1 cellular context compared by ENCODE assay signal in genomic region chr22:24156915-24157782, GRCh38.
TF ChIP-seq lines count a peak whose summit lies in the region.

No MANE protein-coding gene starts in this region.

TF ChIP-seq in HepG2, 621 proteins besides CTCF, POLR2A, EP300 and RAD21 (continued from another document and continues in another):
- TF ChIP-seq MAZ (IDR thresholded peaks at IDR 0.05; ENCODE audit: borderline replicate concordance, low read depth, low read length) (peak; percentile 96), MAZ (CRISPR knock-in tag; IDR thresholded peaks at IDR 0.05; ENCODE audit: low read depth) (peak; percentile 75), DR1 (CRISPR knock-in tag; IDR thresholded peaks at IDR 0.05) (no peak), ZNF7 (CRISPR knock-in tag; IDR thresholded peaks at IDR 0.05) (no peak), NFATC3 (CRISPR knock-in tag; IDR thresholded peaks at IDR 0.05) (no peak), NR2F6 (IDR thresholded peaks at IDR 0.05) (no peak; the same call in 1 of the 2 replicates), NR2F6 (CRISPR knock-in tag; IDR thresholded peaks at IDR 0.05) (peak; percentile 22; the same call in 1 of the 2 replicates), MAX (IDR thresholded peaks at IDR 0.05) (0 out of 2 replicates have a peak, but pooled peaks have one; percentile 40), CHD2 (IDR thresholded peaks at IDR 0.05; ENCODE audit: low read depth, low read length) (peak; percentile 44; the same call in 1 of the 2 replicates), REPIN1 (CRISPR knock-in tag; IDR thresholded peaks at IDR 0.05; ENCODE audit: borderline replicate concordance, low read depth) (no peak), ZNF781 (CRISPR knock-in tag; IDR thresholded peaks at IDR 0.05; ENCODE audit: borderline replicate concordance, not compliant biosample characterization) (peak; percentile 42), GATAD1 (CRISPR knock-in tag; IDR thresholded peaks at IDR 0.05) (0 out of 2 replicates have a peak, but pooled peaks have one; percentile 28), FOXP4 (CRISPR knock-in tag; IDR thresholded peaks at IDR 0.05) (peak; percentile 45; the same call in 1 of the 2 replicates), UBTF (CRISPR knock-in tag; IDR thresholded peaks at IDR 0.05) (0 out of 2 replicates have a peak, but pooled peaks have one; percentile 35), THAP9 (CRISPR knock-in tag; IDR thresholded peaks at IDR 0.05; ENCODE audit: borderline replicate concordance) (peak; percentile 29; the same call in 1 of the 2 replicates), CCAR2 (optimal IDR thresholded peaks at IDR 0.05; ENCODE audit: low read depth, low read length) (peak; percentile 78), RXRA (CRISPR knock-in tag; IDR thresholded peaks at IDR 0.05) (peak; percentile 66; the same call in 1 of the 2 replicates), ZNF260 (CRISPR knock-in tag; IDR thresholded peaks at IDR 0.05; ENCODE audit: borderline replicate concordance, low read depth) (no peak), IRF2 (CRISPR knock-in tag; IDR thresholded peaks at IDR 0.05) (peak; percentile 36; the same call in 1 of the 2 replicates), MTF2 (CRISPR knock-in tag; IDR thresholded peaks at IDR 0.05; ENCODE audit: borderline replicate concordance) (peak; percentile 41; the same call in 1 of the 2 replicates), MYNN (CRISPR knock-in tag; IDR thresholded peaks at IDR 0.05; ENCODE audit: low read depth) (no peak), SP2 (CRISPR knock-in tag; IDR thresholded peaks at IDR 0.05) (no peak), NFIC (IDR thresholded peaks at IDR 0.05; ENCODE audit: low read length) (no peak), TFAP4 (IDR thresholded peaks at IDR 0.05; ENCODE audit: borderline replicate concordance, low read depth) (peak; percentile 52; the same call in 1 of the 2 replicates), ZSCAN22 (CRISPR knock-in tag; IDR thresholded peaks at IDR 0.05) (no peak), ARID4A (CRISPR knock-in tag; IDR thresholded peaks at IDR 0.05; ENCODE audit: borderline replicate concordance) (peak; percentile 77)
- TF ChIP-seq, protein P1, sequence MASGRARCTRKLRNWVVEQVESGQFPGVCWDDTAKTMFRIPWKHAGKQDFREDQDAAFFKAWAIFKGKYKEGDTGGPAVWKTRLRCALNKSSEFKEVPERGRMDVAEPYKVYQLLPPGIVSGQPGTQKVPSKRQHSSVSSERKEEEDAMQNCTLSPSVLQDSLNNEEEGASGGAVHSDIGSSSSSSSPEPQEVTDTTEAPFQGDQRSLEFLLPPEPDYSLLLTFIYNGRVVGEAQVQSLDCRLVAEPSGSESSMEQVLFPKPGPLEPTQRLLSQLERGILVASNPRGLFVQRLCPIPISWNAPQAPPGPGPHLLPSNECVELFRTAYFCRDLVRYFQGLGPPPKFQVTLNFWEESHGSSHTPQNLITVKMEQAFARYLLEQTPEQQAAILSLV (CRISPR knock-in tag; IDR thresholded peaks at IDR 0.05; ENCODE audit: borderline replicate concordance), result 0 out of 2 replicates have a peak, but pooled peaks have one; percentile 25
- TF ChIP-seq, protein P2, sequence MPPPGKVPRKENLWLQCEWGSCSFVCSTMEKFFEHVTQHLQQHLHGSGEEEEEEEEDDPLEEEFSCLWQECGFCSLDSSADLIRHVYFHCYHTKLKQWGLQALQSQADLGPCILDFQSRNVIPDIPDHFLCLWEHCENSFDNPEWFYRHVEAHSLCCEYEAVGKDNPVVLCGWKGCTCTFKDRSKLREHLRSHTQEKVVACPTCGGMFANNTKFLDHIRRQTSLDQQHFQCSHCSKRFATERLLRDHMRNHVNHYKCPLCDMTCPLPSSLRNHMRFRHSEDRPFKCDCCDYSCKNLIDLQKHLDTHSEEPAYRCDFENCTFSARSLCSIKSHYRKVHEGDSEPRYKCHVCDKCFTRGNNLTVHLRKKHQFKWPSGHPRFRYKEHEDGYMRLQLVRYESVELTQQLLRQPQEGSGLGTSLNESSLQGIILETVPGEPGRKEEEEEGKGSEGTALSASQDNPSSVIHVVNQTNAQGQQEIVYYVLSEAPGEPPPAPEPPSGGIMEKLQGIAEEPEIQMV (CRISPR knock-in tag; IDR thresholded peaks at IDR 0.05; ENCODE audit: low read depth), result no peak
- TF ChIP-seq, protein P3, sequence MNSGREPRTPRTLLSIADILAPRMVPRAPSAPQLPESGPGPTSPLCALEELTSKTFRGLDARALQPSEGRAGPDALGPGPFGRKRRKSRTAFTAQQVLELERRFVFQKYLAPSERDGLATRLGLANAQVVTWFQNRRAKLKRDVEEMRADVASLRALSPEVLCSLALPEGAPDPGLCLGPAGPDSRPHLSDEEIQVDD (CRISPR knock-in tag; IDR thresholded peaks at IDR 0.05; ENCODE audit: borderline replicate concordance), result no peak
